Comparison of ENCODE assay signal across 9 cellular contexts in the genomic region with DNA sequence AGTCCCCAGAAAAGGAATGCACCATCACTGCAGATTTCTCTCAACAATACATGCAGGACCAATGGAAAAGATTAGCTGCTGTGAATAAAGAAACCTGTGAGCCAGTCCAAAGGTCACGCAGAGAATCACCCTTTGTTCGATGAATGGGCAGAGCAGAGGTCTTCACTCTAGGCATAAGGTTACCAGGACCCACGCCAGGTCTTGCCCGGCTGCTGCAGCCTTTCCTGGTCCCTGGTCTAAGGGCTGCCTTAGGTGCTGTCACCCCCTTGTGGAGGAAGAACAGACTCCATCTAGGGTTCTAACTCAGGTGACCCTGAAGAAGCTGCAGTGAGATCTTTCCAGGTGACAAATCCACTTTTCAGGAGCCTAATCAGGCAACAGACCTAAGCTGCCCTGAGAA. TPM values are rescaled to one million over a fixed set of nuclear protein-coding genes. Genes with fewer than 3 reads are reported as not detected.
DNase-seq lines count a peak whose midpoint lies in the region; ATAC-seq and TF ChIP-seq lines count a peak whose summit lies in the region.
"Had no signal": no experiment of that assay in that cellular context is flagged by ENCODE, and none has a peak within 500 bp of the region (broad histone marks: within the 10 kb centered on the region; RNA-seq: fewer than 3 reads in every experiment).

No MANE protein-coding gene starts in this region.

- peaks cover 15% of the 10 kb centered on the region for H3K36me3 ChIP-seq in CD8-positive, alpha-beta T cell (ENCODE audit: insufficient read depth, low read length)

- peak; percentile 75 for TF ChIP-seq CTCF in CD8-positive, alpha-beta T cell (IDR thresholded peaks at IDR 0.05)

- H3K27ac Mint-ChIP-seq in CD8-positive, alpha-beta T cell = no peak overlapping the region

- DNase-seq in CD8-positive, alpha-beta T cell = peak in 6 of 7 experiments; percentile 24 to 73 (median 56)
- DNase-seq in GM19238 (ENCODE audit: insufficient read length, low spot score) = peak; percentile 45
- DNase-seq in SK-MEL-5 (ENCODE audit: low read depth, low spot score) = peak; percentile 89
- DNase-seq in effector CD4-positive, alpha-beta T cell = peak; percentile 21
- DNase-seq in mucosa of gallbladder (ENCODE audit: low spot score) = peak; percentile 58

- peaks cover 56% of the 10 kb centered on the region for H3K4me1 ChIP-seq in CD8-positive, alpha-beta T cell (ENCODE audit: insufficient read depth, low read length)

- CTCF ChIA-PET in CD8-positive, alpha-beta T cell (lab: Charles Lee) = interaction anchor here (0.6 to 6.0 kb wide), 36 partner anchors 10 to 488 kb away, joined by 3 to 92 read pairs (median 6); a partner anchor contains a TSS

- no peak overlapping the region for H3K4me3 Mint-ChIP-seq in CD8-positive, alpha-beta T cell

- peaks cover 51% of the 10 kb centered on the region for H3K36me3 Mint-ChIP-seq in CD8-positive, alpha-beta T cell

- no peak overlapping the region for H3K27ac ChIP-seq in CD8-positive, alpha-beta T cell (ENCODE audit: low read depth, low read length)
- H3K27ac ChIP-seq: thoracic aorta had no signal

- no peaks in the 10 kb centered on the region for H3K27me3 ChIP-seq in CD8-positive, alpha-beta T cell (ENCODE audit: insufficient read depth, low read length)

- peaks cover 64% of the 10 kb centered on the region for H3K4me1 Mint-ChIP-seq in CD8-positive, alpha-beta T cell (ENCODE audit: low read depth)

- POLR2A ChIA-PET in CD8-positive, alpha-beta T cell (lab: Charles Lee) = interaction anchor here (0.6 to 1.1 kb wide), 6 partner anchors 15 to 80 kb away, joined by 3 to 5 read pairs (median 4); no protein-coding TSS in a partner anchor

- in situ Hi-C loops in SK-MEL-5 (cut with HindIII; ENCODE audit: low pct_unique_long_range_greater_than_20kb, low sequenced_read_pairs) = no loop called here

- no peaks in the 10 kb centered on the region for H3K9me3 Mint-ChIP-seq in CD8-positive, alpha-beta T cell

- ATAC-seq in CD8-positive, alpha-beta T cell = peak; percentile 83
- ATAC-seq in HG03159 (IDR thresholded peaks at IDR 0.05; ENCODE audit: unreplicated experiment) (no peak), GM21619 (IDR thresholded peaks at IDR 0.05; ENCODE audit: unreplicated experiment) (no peak), GM21360 (IDR thresholded peaks at IDR 0.05; ENCODE audit: unreplicated experiment) (no peak)

- intact Hi-C loops in CD8-positive, alpha-beta T cell (cut with DNase I, micrococcal nuclease) = loop anchor here (1.0 kb wide), 3 partner anchors 33 to 488 kb away; no protein-coding TSS in a partner anchor

- H3K9me3 ChIP-seq in CD8-positive, alpha-beta T cell (ENCODE audit: low read length) = no peaks in the 10 kb centered on the region
- H3K9me3 ChIP-seq: thoracic aorta had no signal

- no peak overlapping the region for H3K4me3 ChIP-seq in CD8-positive, alpha-beta T cell (ENCODE audit: low read depth, low read length)
- H3K4me3 ChIP-seq: thoracic aorta had no signal

- no peaks in the 10 kb centered on the region for H3K27me3 Mint-ChIP-seq in CD8-positive, alpha-beta T cell (ENCODE audit: low read depth)

RNA-seq across cellular contexts. Expression of a gene that starts 29.0 kb away (rescaled TPM):
- 100 to 1,000 TPM; 276 to 290 TPM for total RNA-seq in CD8-positive, alpha-beta T cell
- total RNA-seq in SK-MEL-5 (2014; rRNA removed; shearing (Covaris generic)) = 203 and 212 TPM in 2 replicates
- 228 and 284 TPM in 2 replicates for polyA plus RNA-seq in SK-MEL-5 (2015; cell fraction: cytosol; rRNA removed)
- polyA plus RNA-seq in SK-MEL-5 (2015; cell fraction: nucleus; rRNA removed) = 297 and 335 TPM in 2 replicates
- 135 TPM for total RNA-seq in mucosa of gallbladder

RNA-seq across cellular contexts. Expression of a gene that starts 36.1 kb away (rescaled TPM):
- total RNA-seq in CD8-positive, alpha-beta T cell = 10 to 100 TPM; 34.2 to 34.7 TPM
- total RNA-seq in SK-MEL-5 (2014; rRNA removed; shearing (Covaris generic)) = 103 and 109 TPM in 2 replicates
- 161 and 188 TPM in 2 replicates for polyA plus RNA-seq in SK-MEL-5 (2015; cell fraction: cytosol; rRNA removed)
- 637 and 676 TPM in 2 replicates for polyA plus RNA-seq in SK-MEL-5 (2015; cell fraction: nucleus; rRNA removed)
- 39.9 TPM for total RNA-seq in mucosa of gallbladder

Comparison
In these comparisons a context has a peak if more than half of its experiments do, and no peak if none do; other contexts are left out.
1. DNase-seq: peak in every context shown above with its lines; median percentile 89 in SK-MEL-5; 58 in mucosa of gallbladder; 56 in CD8-positive, alpha-beta T cell; 45 in GM19238; 21 in effector CD4-positive, alpha-beta T cell.